23 cellular contexts compared by ENCODE assay signal in the genomic region with DNA sequence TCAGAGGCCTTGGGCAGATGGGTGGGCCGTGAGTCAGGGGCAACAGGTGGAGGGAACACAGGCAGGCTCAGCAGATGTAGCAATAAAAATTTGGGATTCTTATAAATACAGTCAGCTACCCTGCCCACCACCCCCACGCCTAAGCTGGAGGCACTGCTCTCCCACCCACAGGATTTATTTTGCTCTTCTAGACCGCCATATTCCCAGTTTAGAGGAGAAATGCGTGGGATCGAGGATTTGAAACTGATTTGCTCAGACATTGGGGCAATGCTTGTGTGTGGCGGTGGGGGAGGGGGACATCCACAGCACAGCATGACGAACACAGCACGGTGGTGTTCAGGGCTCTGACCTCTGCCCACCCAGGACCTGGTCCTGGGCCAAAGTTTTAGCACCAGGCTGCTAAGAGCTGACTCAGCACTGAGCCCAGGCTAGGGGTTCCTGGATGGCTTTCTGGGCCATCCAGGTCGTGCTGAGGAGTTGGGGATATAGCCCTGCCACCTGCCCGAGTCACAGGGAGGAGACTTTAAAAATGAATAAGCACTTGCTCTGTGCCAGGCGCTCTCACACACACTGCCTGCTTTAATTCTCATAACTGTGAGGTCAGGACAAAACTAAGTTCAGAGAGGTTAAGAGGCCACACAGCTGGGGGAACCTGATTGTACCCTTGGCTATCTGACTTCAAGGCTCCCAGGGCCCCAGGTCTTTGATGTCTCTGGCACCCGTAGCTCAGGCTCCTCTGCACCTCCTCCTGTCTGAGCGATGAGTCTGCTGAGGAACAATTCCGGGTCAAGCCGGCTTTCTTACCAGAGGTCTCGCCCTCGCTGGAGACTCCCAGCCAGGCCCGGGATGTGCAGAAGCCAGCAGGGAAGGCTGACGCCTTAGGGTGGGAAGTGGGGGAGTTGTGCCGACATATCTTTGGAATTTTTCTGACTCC. TPM values are rescaled to one million over a fixed set of nuclear protein-coding genes. Genes with fewer than 3 reads are reported as not detected.
A peak's percentile ranks its signal among the peaks of the same experiment; 100 is the strongest.
DNase-seq lines count a peak whose midpoint lies in the region; ATAC-seq, FAIRE-seq and TF ChIP-seq lines count a peak whose summit lies in the region.
"Had no signal": no experiment of that assay in that cellular context is flagged by ENCODE, and none has a peak within 500 bp of the region (broad histone marks: within the 10 kb centered on the region; RNA-seq: fewer than 3 reads in every experiment).

No MANE protein-coding gene starts in this region.

- CTCF ChIA-PET in HepG2 (lab: Yijun Ruan, JAX; ENCODE audit: low intra/inter-chr PET ratio, low total read pairs): no interaction called here

- TF ChIP-seq POLR2A in adrenal gland (IDR thresholded peaks at IDR 0.05): no peak
- no peak for TF ChIP-seq POLR2A in HepG2 (IDR thresholded peaks at IDR 0.05; ENCODE audit: insufficient read depth in 1 of 2, low read depth in 2 of 2, low read length in 2 of 2)
- TF ChIP-seq POLR2A in body of pancreas (IDR thresholded peaks at IDR 0.05): no peak

- ATAC-seq in HepG2: no peak
- ATAC-seq in stimulated activated effector memory CD8-positive, alpha-beta T cell treated with anti-CD3 and anti-CD28 coated beads, Interleukin-12 subunit alpha, Interleukin-12 subunit beta, amount 100 ng/mL, for 72 hours: no peak
- no peak for ATAC-seq in body of pancreas
- ATAC-seq: foreskin keratinocyte had no signal

- H3K4me1 Mint-ChIP-seq in stimulated activated effector memory CD8-positive, alpha-beta T cell treated with anti-CD3 and anti-CD28 coated beads, Interleukin-12 subunit alpha, Interleukin-12 subunit beta, amount 100 ng/mL, for 72 hours: peaks cover 18% of the 10 kb centered on the region
- H3K4me1 Mint-ChIP-seq: central memory CD8-positive, alpha-beta T cell had no signal

- H3K27me3 ChIP-seq in H7 (ENCODE audit: control insufficient read depth, insufficient read depth, low read length) (no peaks in the 10 kb centered on the region), adrenal gland (no peaks in the 10 kb centered on the region), HepG2 (ENCODE audit: control insufficient read depth in 1 of 2, insufficient read depth in 2 of 2, low read length in 2 of 2) (no peaks in the 10 kb centered on the region; a peak in 1 of 5 replicates), MM.1S (replicated peaks; ENCODE audit: insufficient read depth, low read length) (no peaks in the 10 kb centered on the region), body of pancreas (no peaks in the 10 kb centered on the region)

- no TSS peak for BruUV-seq in HepG2 (replicated peaks; lab: Mats Ljungman, UMichigan)

- no peaks in the 10 kb centered on the region for H3K9me3 ChIP-seq in adrenal gland (replicated peaks in 1 of 3)
- H3K9me3 ChIP-seq in HepG2 (ENCODE audit: low read length): no peaks in the 10 kb centered on the region
- H3K9me3 ChIP-seq in MM.1S (replicated peaks; ENCODE audit: insufficient read depth, low read length): no peaks in the 10 kb centered on the region
- no peaks in the 10 kb centered on the region for H3K9me3 ChIP-seq in body of pancreas
- H3K9me3 ChIP-seq: Caco-2, left ventricle myocardium inferior had no signal

- 67 to 71% (median 69%) methylated on average over 14 to 20 of the region's 20 CpGs for WGBS in adrenal gland, 4 donors
- 55% methylated on average over 8 of the region's 20 CpGs for WGBS in HepG2 (ENCODE audit: low lambda C conversion rate)
- 80 to 82% methylated on average over 12 to 20 of the region's 20 CpGs for WGBS in body of pancreas, 2 donors

- TF ChIP-seq EP300 in HepG2 (IDR thresholded peaks at IDR 0.05; ENCODE audit: low read depth in 2 of 2, low read length in 2 of 2) (no peak), HepG2 (CRISPR knock-in tag; IDR thresholded peaks at IDR 0.05; ENCODE audit: borderline replicate concordance) (no peak)

- no peaks in the 10 kb centered on the region for H3K36me3 Mint-ChIP-seq in stimulated activated effector memory CD8-positive, alpha-beta T cell treated with anti-CD3 and anti-CD28 coated beads, Interleukin-12 subunit alpha, Interleukin-12 subunit beta, amount 100 ng/mL, for 72 hours
- H3K36me3 Mint-ChIP-seq: activated naive CD8-positive, alpha-beta T cell had no signal

- H3K4me2 ChIP-seq in HepG2 (ENCODE audit: low read depth, low read length) (peak overlapping the region; percentile 79), MM.1S (ENCODE audit: low read depth, low read length) (no peak overlapping the region)

- H3K9ac ChIP-seq in HepG2 (ENCODE audit: insufficient read depth, low read depth, low read length) (peak overlapping the region; percentile 31; the same call in 1 of the 2 replicates), MM.1S (ENCODE audit: low read length) (no peak overlapping the region)

- no peaks in the 10 kb centered on the region for H3K36me3 ChIP-seq in H7 (replicated peaks; ENCODE audit: control insufficient read depth, insufficient read depth, low read length)
- no peaks in the 10 kb centered on the region for H3K36me3 ChIP-seq in adrenal gland (replicated peaks in 1 of 2)
- H3K36me3 ChIP-seq in HepG2 (replicated peaks in 1 of 2; ENCODE audit: control insufficient read depth in 1 of 2, insufficient read depth in 2 of 2, low read length in 2 of 2): no peaks in the 10 kb centered on the region
- no peaks in the 10 kb centered on the region for H3K36me3 ChIP-seq in MM.1S (replicated peaks; ENCODE audit: insufficient read depth, low read length)
- H3K36me3 ChIP-seq in body of pancreas (replicated peaks in 1 of 2; ENCODE audit: insufficient read depth in 1 of 2, low read depth in 2 of 2): no peaks in the 10 kb centered on the region
- H3K36me3 ChIP-seq: left ventricle myocardium inferior had no signal

- H3K4me3 Mint-ChIP-seq in stimulated activated effector memory CD8-positive, alpha-beta T cell treated with anti-CD3 and anti-CD28 coated beads, Interleukin-12 subunit alpha, Interleukin-12 subunit beta, amount 100 ng/mL, for 72 hours: no peak overlapping the region
- H3K4me3 Mint-ChIP-seq: activated naive CD8-positive, alpha-beta T cell; central memory CD8-positive, alpha-beta T cell had no signal

- no peaks in the 10 kb centered on the region for H3K79me2 ChIP-seq in HepG2 (ENCODE audit: insufficient read depth, low read length)
- no peaks in the 10 kb centered on the region for H3K79me2 ChIP-seq in MM.1S (ENCODE audit: low read length)

- intact Hi-C loops in adrenal gland (cut with DNase I) (no loop called here), HepG2 (cut with micrococcal nuclease; ENCODE audit: unreplicated experiment) (no loop called here), body of pancreas (cut with DNase I) (no loop called here)

- no peak for FAIRE-seq in HepG2 (lab: Jason Lieb, UNC)
- FAIRE-seq: endometrium had no signal

- no peak for TF ChIP-seq CTCF in adrenal gland (IDR thresholded peaks at IDR 0.05)
- TF ChIP-seq CTCF in HepG2 (CRISPR knock-in tag; IDR thresholded peaks at IDR 0.05): no peak
- no peak for TF ChIP-seq CTCF in MM.1S (IDR thresholded peaks at IDR 0.05; ENCODE audit: low read length)
- no peak for TF ChIP-seq CTCF in body of pancreas (IDR thresholded peaks at IDR 0.05)

- H4K20me1 ChIP-seq in HepG2 (ENCODE audit: insufficient read depth, low read length): no peaks in the 10 kb centered on the region
- no peaks in the 10 kb centered on the region for H4K20me1 ChIP-seq in MM.1S (ENCODE audit: insufficient read depth, low read length)

- peak; percentile 9 for DNase-seq in H7
- DNase-seq in adrenal gland: peak in 3 of 7 donors; percentile 43 to 58 (median 46)
- no peak for DNase-seq in HepG2 (ENCODE audit: low spot score)
- no peak for DNase-seq in stimulated activated effector memory CD8-positive, alpha-beta T cell treated with anti-CD3 and anti-CD28 coated beads, Interleukin-12 subunit alpha, Interleukin-12 subunit beta, amount 100 ng/mL, for 72 hours (ENCODE audit: low spot score in 2 of 2)
- DNase-seq in NCI-H1092 (lab: John Stamatoyannopoulos, UW): no peak
- DNase-seq in MM.1S: no peak
- DNase-seq in cerebellar nuclear complex (lab: John Stamatoyannopoulos, UW): no peak
- no peak for DNase-seq in body of pancreas
- DNase-seq: activated CD4-positive, CD25-positive, alpha-beta regulatory T cell treated with anti-CD3 and anti-CD28 coated beads, Interleukin-2, amount 50 U/mL, for 72 hours; activated T-cell treated with anti-CD3 and anti-CD28 coated beads for 4 hours; Caco-2; foreskin keratinocyte; KG1; left ventricle myocardium inferior; NCI-H1417; NCI-H2227 treated with DMSO at 0.1 percent for 48 hours; Right ventricle myocardium superior; stimulated activated CD4-positive, alpha-beta T cell treated with anti-CD3 and anti-CD28 coated beads, Interleukin-15, amount 100 ng/mL, for 24 hours; T-helper 9 cell had no signal

- peak overlapping the region; percentile 5 for H3K27ac Mint-ChIP-seq in stimulated activated effector memory CD8-positive, alpha-beta T cell treated with anti-CD3 and anti-CD28 coated beads, Interleukin-12 subunit alpha, Interleukin-12 subunit beta, amount 100 ng/mL, for 72 hours

- no peak for TF ChIP-seq RAD21 in HepG2 (CRISPR knock-in tag; IDR thresholded peaks at IDR 0.05)

- peak overlapping the region in 3 of 5 donors; percentile 6 to 89 (median 52) for H3K27ac ChIP-seq in adrenal gland
- H3K27ac ChIP-seq in HepG2 (ENCODE audit: extremely low read length, insufficient read depth, low read length): no peak overlapping the region
- no peak overlapping the region for H3K27ac ChIP-seq in MM.1S (ENCODE audit: low read length)
- H3K27ac ChIP-seq in body of pancreas: no peak overlapping the region
- H3K27ac ChIP-seq: foreskin keratinocyte, HL-60 had no signal

- no peaks in the 10 kb centered on the region for H3K9me2 ChIP-seq in MM.1S (replicated peaks; ENCODE audit: insufficient read depth, low read length)

- H2AFZ ChIP-seq in HepG2 (ENCODE audit: low read length) (no peak overlapping the region), MM.1S (ENCODE audit: low read length) (no peak overlapping the region)

- no peaks in the 10 kb centered on the region for H3F3A ChIP-seq in MM.1S (ENCODE audit: insufficient read depth, low read length)

- H3K9me3 Mint-ChIP-seq in stimulated activated effector memory CD8-positive, alpha-beta T cell treated with anti-CD3 and anti-CD28 coated beads, Interleukin-12 subunit alpha, Interleukin-12 subunit beta, amount 100 ng/mL, for 72 hours: no peaks in the 10 kb centered on the region
- H3K9me3 Mint-ChIP-seq: central memory CD8-positive, alpha-beta T cell had no signal

- H3K4me3 ChIP-seq in H7 (ENCODE audit: insufficient read depth, low read depth, low read length): no peak overlapping the region
- no peak overlapping the region for H3K4me3 ChIP-seq in adrenal gland
- H3K4me3 ChIP-seq in HepG2 (replicated peaks in 1 of 3; ENCODE audit: insufficient read depth in 1 of 3, low read depth in 2 of 3, low read length in 3 of 3): peak overlapping the region in 1 of 3 experiments; percentile 59; a peak in 2 of 6 replicates
- no peak overlapping the region for H3K4me3 ChIP-seq in MM.1S (ENCODE audit: low read length)
- H3K4me3 ChIP-seq in body of pancreas: no peak overlapping the region
- H3K4me3 ChIP-seq: left ventricle myocardium inferior had no signal

- in situ Hi-C loops in HepG2 (cut with HindIII; ENCODE audit: extremely low pct_ligation_motif_present, low pct_unique_long_range_greater_than_20kb): no loop called here

- POLR2A ChIA-PET in HepG2 (lab: Yijun Ruan, JAX): no interaction called here

- H3K4me1 ChIP-seq in adrenal gland (replicated peaks in 1 of 2) (peaks cover 45 to 60% of the 10 kb centered on the region in 2 donors), HepG2 (ENCODE audit: insufficient read depth, low read length) (peaks cover 99% of the 10 kb centered on the region), MM.1S (ENCODE audit: low read length) (no peaks in the 10 kb centered on the region), body of pancreas (peaks cover 19% of the 10 kb centered on the region)
- H3K4me1 ChIP-seq: foreskin keratinocyte had no signal

RNA-seq across cellular contexts. Expression of gene CSF1, which starts 29.4 kb away (rescaled TPM):
- 5.5 and 6.9 TPM in 2 replicates for total RNA-seq in H7 (2014; rRNA removed; shearing (Covaris generic))
- total RNA-seq in adrenal gland (100 to 1,000 TPM in 6 of 8 donors, 10 to 100 TPM in 2; 34.9 to 295 (median 116) TPM), HepG2 (2016; rRNA removed; fragmentation: Illumina TruSeq; extraction: Trizol) (1.9 and 4.6 TPM in 2 replicates), body of pancreas (10 to 100 TPM; 26.7 to 60.7 TPM)
- polyA plus RNA-seq in adrenal gland (10 to 100 TPM; 23.3 to 26.5 (median 24.5) TPM), HepG2 (2011; rRNA removed) (13.3 and 21.0 TPM in 2 replicates)
- total RNA-seq in HepG2 (2016; cell fraction: cytosol; rRNA removed; fragmentation: Illumina TruSeq; extraction: Trizol; ENCODE audit: low read depth): 0.71 and 1.2 TPM in 2 replicates
- 1.8 and 4.9 TPM in 2 replicates for total RNA-seq in HepG2 (2016; cell fraction: insoluble cytoplasmic fraction; rRNA removed; fragmentation: Illumina TruSeq; extraction: Trizol)
- total RNA-seq in HepG2 (2016; cell fraction: membrane; rRNA removed; fragmentation: Illumina TruSeq; extraction: Trizol): 1.3 and 2.0 TPM in 2 replicates
- total RNA-seq in HepG2 (2016; cell fraction: nucleus; rRNA removed; fragmentation: Illumina TruSeq; extraction: Trizol): 7.8 and 7.9 TPM in 2 replicates
- 10.4 and 15.2 TPM in 2 replicates for polyA plus RNA-seq in HepG2 (2011; cell fraction: cytosol; rRNA removed)
- polyA plus RNA-seq in HepG2 (2011; cell fraction: nucleus; rRNA removed): 23.0 and 27.9 TPM in 2 replicates
- 5.3 and 17.7 TPM in 2 replicates for polyA plus RNA-seq in HepG2 (2012)
- polyA plus RNA-seq in HepG2 (2016; cell fraction: cytosol; fragmentation: Illumina TruSeq; extraction: Trizol; ENCODE audit: low read depth): 0.42 and 0.62 TPM in 2 replicates
- 1.8 and 2.7 TPM in 2 replicates for polyA plus RNA-seq in HepG2 (2016; cell fraction: insoluble cytoplasmic fraction; fragmentation: Illumina TruSeq; extraction: Trizol; ENCODE audit: low read depth)
- 0.71 and 1.0 TPM in 2 replicates for polyA plus RNA-seq in HepG2 (2016; cell fraction: membrane; fragmentation: Illumina TruSeq; extraction: Trizol; ENCODE audit: low read depth)
- polyA plus RNA-seq in HepG2 (2016; cell fraction: nucleus; fragmentation: Illumina TruSeq; extraction: Trizol; ENCODE audit: insufficient read depth, low read depth): 14.8 and 15.3 TPM in 2 replicates
- polyA minus RNA-seq in HepG2 (2011; rRNA and poly(A)+ RNA removed; ENCODE audit: low replicate concordance): 1.1 and 12.0 TPM in 2 replicates
- 11.0 and 19.9 TPM in 2 replicates for polyA minus RNA-seq in HepG2 (2011; cell fraction: cytosol; rRNA and poly(A)+ RNA removed)
- polyA minus RNA-seq in HepG2 (2011; cell fraction: nucleus; rRNA and poly(A)+ RNA removed): 7.9 and 15.2 TPM in 2 replicates

Comparison
In these comparisons a context has a peak if more than half of its experiments do, and no peak if none do; other contexts are left out.
1. H3K27ac ChIP-seq: peak in adrenal gland (3 of 5); none in HepG2 (single experiment), MM.1S (single experiment) and body of pancreas (0 of 4).